In the genomic region with DNA sequence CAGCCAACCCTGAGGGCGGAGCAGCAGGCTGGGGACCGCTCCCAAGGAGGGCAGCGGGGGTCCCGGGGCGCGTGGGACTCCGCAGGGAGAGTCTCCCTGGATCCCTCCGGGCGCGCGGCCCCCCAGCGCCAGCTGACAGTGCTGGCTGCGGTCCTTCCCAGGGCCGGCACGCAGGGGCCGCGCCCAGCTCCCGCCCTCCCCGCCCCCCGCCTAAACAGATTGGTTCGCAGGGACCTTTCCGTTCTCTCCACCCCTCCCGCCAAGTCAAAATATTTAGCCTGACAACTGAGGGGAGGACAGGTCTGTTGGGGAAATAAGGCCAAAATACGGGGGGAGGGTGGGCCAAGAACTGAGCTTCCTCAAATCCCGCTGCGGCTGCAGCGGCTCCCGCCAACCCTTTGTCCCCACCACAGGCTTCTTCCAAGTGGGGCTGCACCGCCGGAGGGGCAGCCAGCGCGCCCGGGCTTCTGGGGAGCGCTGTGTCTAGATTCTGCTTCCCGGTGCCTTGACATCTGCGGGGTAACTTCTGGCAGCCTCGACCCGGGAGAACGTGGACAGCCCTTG, we compare ENCODE assay signal across 8 cellular contexts. TPM values are rescaled to one million over a fixed set of nuclear protein-coding genes. Genes with fewer than 3 reads are reported as not detected.
DNase-seq lines count a peak whose midpoint lies in the region; ATAC-seq and TF ChIP-seq lines count a peak whose summit lies in the region.

TSS of gene INSRR (minus strand) at position 159 of the 564 bp plus-strand sequence. CDS start 496 bp downstream, outside the sequence.

- ATAC-seq in GM21515 (IDR thresholded peaks at IDR 0.05; ENCODE audit: unreplicated experiment): no peak

- peaks cover 8% of the 10 kb centered on the region for H3K4me1 ChIP-seq in fibroblast of lung (ENCODE audit: control insufficient read depth, extremely low read depth, insufficient read depth, low read length)
- no peaks in the 10 kb centered on the region for H3K4me1 ChIP-seq in parathyroid adenoma

- H3K27me3 ChIP-seq in fibroblast of lung (ENCODE audit: control insufficient read depth, insufficient read depth, low read length) (peaks cover 73% of the 10 kb centered on the region), parathyroid adenoma (ENCODE audit: control insufficient read depth, insufficient read depth, low read length) (peaks cover 15% of the 10 kb centered on the region)

- in situ Hi-C loops in GM13977 (cut with MboI; ENCODE audit: low pct_unique_long_range_greater_than_20kb, low sequenced_read_pairs, unreplicated experiment): loop anchor here (25.0 kb wide), 1 partner anchor 147 kb away; the partner anchor contains the start of gene CRABP2

- H3K9me3 ChIP-seq in fibroblast of lung (ENCODE audit: control insufficient read depth, insufficient read depth, low read depth, low read length): no peaks in the 10 kb centered on the region
- H3K9me3 ChIP-seq in parathyroid adenoma (ENCODE audit: control insufficient read depth, low read length): no peaks in the 10 kb centered on the region

- no peak within 1 kb of the TSS for H3K27ac ChIP-seq in fibroblast of lung (ENCODE audit: insufficient read depth, low read length)
- no peak within 1 kb of the TSS for H3K27ac ChIP-seq in parathyroid adenoma

- peak within 1 kb of the TSS; percentile 83 for H3K4me2 ChIP-seq in fibroblast of lung (ENCODE audit: extremely low read depth, insufficient read depth, low read length)
- H3K4me2 ChIP-seq in parathyroid adenoma (ENCODE audit: low read length): peak within 1 kb of the TSS; percentile 66

- no peaks in the 10 kb centered on the region for H4K20me1 ChIP-seq in fibroblast of lung (ENCODE audit: control insufficient read depth, extremely low read depth, insufficient read depth, low read length)

- H3K4me3 ChIP-seq in fibroblast of lung (replicated peaks in 1 of 4; ENCODE audit: control extremely low read depth in 1 of 4, insufficient read depth in 1 of 4, low read depth in 3 of 4, low read length in 4 of 4): peak within 1 kb of the TSS; percentile 10 to 47 (median 30)
- peak within 1 kb of the TSS; percentile 9 for H3K4me3 ChIP-seq in parathyroid adenoma (ENCODE audit: low read depth, low read length)

- H3K9ac ChIP-seq in fibroblast of lung (ENCODE audit: insufficient read depth, low read length): no peak within 1 kb of the TSS
- no peak within 1 kb of the TSS for H3K9ac ChIP-seq in parathyroid adenoma

- peak; percentile 19 for DNase-seq in ELR (ENCODE audit: low read depth)
- peak; percentile 60 for DNase-seq in SK-N-DZ (ENCODE audit: low spot score)
- DNase-seq in fibroblast of lung (ENCODE audit: low read depth in 2 of 2): peak in 1 of 2 donors; percentile 5
- no peak for DNase-seq in foreskin melanocyte
- DNase-seq in NCI-H2029 treated with DMSO at 0.1 percent for 48 hours (lab: John Stamatoyannopoulos, UW): no peak
- no peak for DNase-seq in GM13977 (ENCODE audit: low spot score)

- H3K36me3 ChIP-seq in fibroblast of lung (ENCODE audit: control insufficient read depth, insufficient read depth, low read length) (no peaks in the 10 kb centered on the region), parathyroid adenoma (ENCODE audit: control insufficient read depth, insufficient read depth, low read length) (no peaks in the 10 kb centered on the region)

- no peaks in the 10 kb centered on the region for H3K79me2 ChIP-seq in fibroblast of lung (ENCODE audit: control insufficient read depth, insufficient read depth, low read length)
- no peaks in the 10 kb centered on the region for H3K79me2 ChIP-seq in parathyroid adenoma

- H2AFZ ChIP-seq in fibroblast of lung (ENCODE audit: low read length) (peak within 1 kb of the TSS; percentile 35), parathyroid adenoma (peak within 1 kb of the TSS; percentile 28)

- no peak for TF ChIP-seq CTCF in fibroblast of lung (conservative IDR thresholded peaks at IDR 0.05 in 1 of 2, IDR thresholded peaks at IDR 0.05 in 1 of 2; ENCODE audit: low read depth in 1 of 2, low read length in 2 of 2)
- TF ChIP-seq CTCF in parathyroid adenoma (IDR thresholded peaks at IDR 0.05): no peak
- no peak for TF ChIP-seq CTCF in GM13977 (IDR thresholded peaks at IDR 0.05; ENCODE audit: extremely low read depth, insufficient read depth, missing control alignments)

RNA-seq across cellular contexts. Expression of gene INSRR, which starts in this region (rescaled TPM):
- polyA plus RNA-seq in SK-N-DZ (2014; cell fraction: cytosol; rRNA removed): 0.45 and 1.3 TPM in 2 replicates
- 9.1 and 10.2 TPM in 2 replicates for polyA plus RNA-seq in SK-N-DZ (2014; cell fraction: nucleus; rRNA removed)
- total RNA-seq in fibroblast of lung: not detected in 2 replicates
- polyA plus RNA-seq in fibroblast of lung: not detected in 2 replicates
- polyA plus RNA-seq in fibroblast of lung (2012): not detected in 2 replicates
- not detected in 2 replicates for polyA minus RNA-seq in fibroblast of lung (ENCODE audit: low replicate concordance)

Comparison
In these comparisons a context has a peak if more than half of its experiments do, and no peak if none do; other contexts are left out.
1. DNase-seq: peak in ELR (single experiment) and SK-N-DZ (single experiment); none in foreskin melanocyte (single experiment), NCI-H2029 treated with DMSO at 0.1 percent for 48 hours (single experiment) and GM13977 (single experiment).